In the genomic region with DNA sequence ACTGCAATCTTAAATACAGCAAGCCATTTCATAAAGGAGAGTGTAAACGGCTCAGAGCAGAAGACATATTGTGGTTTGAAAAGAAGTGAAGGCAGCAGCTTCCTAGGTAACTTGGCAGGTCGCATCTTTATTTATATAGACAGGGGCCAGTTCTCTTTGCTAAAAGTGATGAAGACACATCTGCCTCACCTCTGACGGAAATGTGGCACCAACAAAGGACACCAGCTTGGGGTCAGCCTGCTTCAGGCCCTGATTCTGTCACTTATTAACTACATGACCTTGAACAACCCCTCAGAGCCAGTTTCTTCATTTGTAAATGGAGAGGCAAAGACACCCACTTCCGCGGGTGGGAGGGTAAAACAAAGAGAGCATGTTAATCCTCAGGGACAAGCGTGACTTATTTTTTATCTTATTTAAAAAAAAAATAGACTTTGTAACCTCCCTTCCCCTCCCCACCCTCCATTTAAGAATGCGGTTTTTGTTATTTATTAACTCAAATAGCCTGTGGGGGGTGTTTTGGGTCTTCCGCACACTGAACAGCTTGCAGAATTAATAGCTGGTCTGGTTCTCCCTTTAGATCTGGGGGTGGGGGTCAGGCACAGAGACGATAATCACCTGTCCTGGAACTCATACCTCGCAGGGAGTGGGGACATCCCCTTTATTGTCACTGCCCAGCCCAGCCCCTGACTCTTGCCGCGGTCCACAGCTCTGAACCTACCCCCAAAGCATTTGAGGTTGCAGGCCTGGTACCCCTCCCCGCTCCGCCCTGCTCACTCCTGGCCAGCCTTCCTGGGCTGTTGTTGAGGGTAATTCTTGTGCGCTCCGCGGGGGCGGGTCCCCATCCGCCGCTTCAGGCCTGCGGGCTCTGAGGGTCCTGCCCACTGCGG, we compare ENCODE assay signal across 16 cellular contexts.
DNase-seq lines count a peak whose midpoint lies in the region; ATAC-seq and TF ChIP-seq lines count a peak whose summit lies in the region.
"Had no signal": no experiment of that assay in that cellular context is flagged by ENCODE, and none has a peak within 500 bp of the region (broad histone marks: within the 10 kb centered on the region; RNA-seq: fewer than 3 reads in every experiment).

No MANE protein-coding gene starts in this region.

- no peak overlapping the region for H4K8ac ChIP-seq in mesendoderm (ENCODE audit: low read depth, low read length)

- H3K9me3 ChIP-seq in HUES48 (ENCODE audit: control insufficient read depth, insufficient read depth, low read length): no peaks in the 10 kb centered on the region
- H3K9me3 ChIP-seq: transverse colon had no signal

- no peak overlapping the region for H3K9ac ChIP-seq in HUES48 (ENCODE audit: low read depth, low read length)
- no peak overlapping the region for H3K9ac ChIP-seq in mesendoderm (ENCODE audit: low read length)

- H2AK5ac ChIP-seq in mesendoderm (ENCODE audit: low read length): no peak overlapping the region

- no peak overlapping the region for H3K18ac ChIP-seq in mesendoderm (ENCODE audit: low read length)

- H3K79me2 ChIP-seq in mesendoderm (ENCODE audit: control insufficient read depth, insufficient read depth, low read length): no peaks in the 10 kb centered on the region

- H2BK15ac ChIP-seq in mesendoderm (replicated peaks; ENCODE audit: low read depth): no peak overlapping the region

- no peak overlapping the region for H2BK120ac ChIP-seq in mesendoderm (ENCODE audit: low read depth, low read length)

- H3K4me1 ChIP-seq in HUES48 (ENCODE audit: control insufficient read depth, insufficient read depth, low read length): peaks cover 16% of the 10 kb centered on the region
- no peaks in the 10 kb centered on the region for H3K4me1 ChIP-seq in mesendoderm (ENCODE audit: control insufficient read depth, low read depth, low read length)
- H3K4me1 ChIP-seq in foreskin keratinocyte: peaks cover 9% of the 10 kb centered on the region

- WGBS in mesendoderm (ENCODE audit: extremely low coverage, insufficient coverage, low lambda C conversion rate): no CpG with 5 or more reads among the region's 22 CpGs

- ATAC-seq in foreskin keratinocyte (no peak), HG03432 (IDR thresholded peaks at IDR 0.05; ENCODE audit: unreplicated experiment) (no peak), HG03378 (IDR thresholded peaks at IDR 0.05; ENCODE audit: unreplicated experiment) (no peak)
- ATAC-seq: activated T-cell treated with anti-CD3 and anti-CD28 coated beads, Interleukin-2, amount 50 U/mL, for 4 hours had no signal

- peak overlapping the region; percentile 61 for H3K4me3 ChIP-seq in HUES48 (ENCODE audit: low read depth, low read length)
- peak overlapping the region; percentile 42 for H3K4me3 ChIP-seq in epithelial cell of proximal tubule (ENCODE audit: low read depth, low read length)
- H3K4me3 ChIP-seq in mesendoderm (ENCODE audit: low read length): no peak overlapping the region
- H3K4me3 ChIP-seq: SK-N-MC had no signal

- no peak overlapping the region for H3K56ac ChIP-seq in mesendoderm (ENCODE audit: low read length)

- H3K4me2 ChIP-seq in mesendoderm (ENCODE audit: low read length): no peak overlapping the region

- DNase-seq in epithelial cell of proximal tubule (ENCODE audit: low read depth): no peak
- DNase-seq in mesendoderm: peak; percentile 5
- DNase-seq in foreskin keratinocyte: no peak
- DNase-seq in GF-D8 (lab: John Stamatoyannopoulos, UW): no peak
- DNase-seq: activated CD4-positive, alpha-beta T cell treated with anti-CD3 and anti-CD28 coated beads for 1 hour; activated T-cell treated with anti-CD3 and anti-CD28 coated beads, Interleukin-2, amount 50 U/mL, for 4 hours; amniotic stem cell; cortex of kidney; islet precursor cell; stimulated activated CD4-positive, alpha-beta T cell treated with anti-CD3 and anti-CD28 coated beads, Interleukin-12 subunit alpha, Interleukin-12 subunit beta, amount 100 ng/mL, for 4 hours had no signal

- no peak overlapping the region for H3K23ac ChIP-seq in mesendoderm (ENCODE audit: low read length)

- TF ChIP-seq CTCF in 22Rv1 (IDR thresholded peaks at IDR 0.05) (no peak), epithelial cell of proximal tubule (conservative IDR thresholded peaks at IDR 0.05; ENCODE audit: low read depth, low read length) (no peak), foreskin keratinocyte (conservative IDR thresholded peaks at IDR 0.05) (no peak)

- H3K79me1 ChIP-seq in mesendoderm (ENCODE audit: low read length): no peaks in the 10 kb centered on the region

- H3K27me3 ChIP-seq in HUES48 (ENCODE audit: control insufficient read depth, insufficient read depth, low read length) (peaks cover 26% of the 10 kb centered on the region), mesendoderm (ENCODE audit: insufficient read depth, low read length, poor library complexity) (no peaks in the 10 kb centered on the region), foreskin keratinocyte (no peaks in the 10 kb centered on the region)
- H3K27me3 ChIP-seq: transverse colon had no signal

- H3K27ac ChIP-seq in 22Rv1: peak overlapping the region; percentile 76
- peak overlapping the region; percentile 5 for H3K27ac ChIP-seq in HUES48 (ENCODE audit: low read depth, low read length)
- H3K27ac ChIP-seq in mesendoderm (ENCODE audit: low read depth, low read length): no peak overlapping the region
- H3K27ac ChIP-seq in foreskin keratinocyte: no peak overlapping the region
- H3K27ac ChIP-seq: SK-N-MC, transverse colon had no signal

- H4K5ac ChIP-seq in mesendoderm (ENCODE audit: low read length): no peak overlapping the region

- no peak overlapping the region for H2BK5ac ChIP-seq in mesendoderm (ENCODE audit: low read length)

- no peak overlapping the region for H3K4ac ChIP-seq in mesendoderm (ENCODE audit: low read depth, low read length)

- H3K36me3 ChIP-seq in HUES48 (ENCODE audit: control insufficient read depth, insufficient read depth, low read length): no peaks in the 10 kb centered on the region
- H3K36me3 ChIP-seq in mesendoderm (ENCODE audit: control insufficient read depth, insufficient read depth, low read length): no peaks in the 10 kb centered on the region
- H3K36me3 ChIP-seq: transverse colon had no signal

Comparison
In these comparisons a context has a peak if more than half of its experiments do, and no peak if none do; other contexts are left out.
1. H3K27ac ChIP-seq: peak in 22Rv1 (single experiment) and HUES48 (single experiment); none in mesendoderm (single experiment) and foreskin keratinocyte (single experiment).